ENCODE assay signal across 10 cellular contexts in genomic region chr2:25586726-25587144, GRCh38.
DNase-seq lines count a peak whose midpoint lies in the region; ATAC-seq, FAIRE-seq and TF ChIP-seq lines count a peak whose summit lies in the region.
"Had no signal": no experiment of that assay in that cellular context is flagged by ENCODE, and none has a peak within 500 bp of the region (broad histone marks: within the 10 kb centered on the region; RNA-seq: fewer than 3 reads in every experiment).

No MANE protein-coding gene starts in this region.

- DNase-seq in CD4-positive, CD25-positive, alpha-beta regulatory T cell = peak in 1 of 3 donors; percentile 63
- no peak for DNase-seq in GM19239 (ENCODE audit: insufficient read length, low spot score)
- DNase-seq in astrocyte of the spinal cord (ENCODE audit: low read depth, low spot score) = peak; percentile 12
- DNase-seq in activated gamma-delta T cell (lab: John Stamatoyannopoulos, UW) = no peak
- DNase-seq in NCI-H2029 treated with DMSO at 0.1 percent for 48 hours (lab: John Stamatoyannopoulos, UW) = no peak
- DNase-seq in activated CD8-positive, alpha-beta memory T cell treated with anti-CD3 and anti-CD28 coated beads, Interleukin-2, amount 50 U/mL, for 4 hours = no peak
- no peak for DNase-seq in activated effector memory CD4-positive, alpha-beta T cell treated with anti-CD3 and anti-CD28 coated beads, Interleukin-2, amount 50 U/mL, for 16 hours

- FAIRE-seq in GM19239 (lab: Jason Lieb, UNC) = peak; percentile 80
- FAIRE-seq: colon had no signal

- no peaks in the 10 kb centered on the region for H3K27me3 Mint-ChIP-seq in CD4-positive, CD25-positive, alpha-beta regulatory T cell

- H3K4me1 Mint-ChIP-seq in CD4-positive, CD25-positive, alpha-beta regulatory T cell = peaks cover 8 to 18% (median 12%) of the 10 kb centered on the region in 4 donors

- no peak for TF ChIP-seq CTCF in astrocyte of the spinal cord (IDR thresholded peaks at IDR 0.05; ENCODE audit: low read depth, low read length)

- H3K27ac Mint-ChIP-seq in CD4-positive, CD25-positive, alpha-beta regulatory T cell = peak overlapping the region in 2 of 3 donors; percentile 4 to 70

- H3K4me3 ChIP-seq in CD4-positive, CD25-positive, alpha-beta regulatory T cell (ENCODE audit: low read depth, low read length) = no peak overlapping the region
- no peak overlapping the region for H3K4me3 ChIP-seq in astrocyte of the spinal cord (ENCODE audit: low read depth, low read length)

- H3K36me3 ChIP-seq in CD4-positive, CD25-positive, alpha-beta regulatory T cell (ENCODE audit: control insufficient read depth, insufficient read depth, low read length) = no peaks in the 10 kb centered on the region

- H3K4me1 ChIP-seq in CD4-positive, CD25-positive, alpha-beta regulatory T cell (ENCODE audit: control insufficient read depth, insufficient read depth, low read length, poor library complexity, severe bottlenecking) = no peaks in the 10 kb centered on the region

- H3K27me3 ChIP-seq in CD4-positive, CD25-positive, alpha-beta regulatory T cell (ENCODE audit: control insufficient read depth, insufficient read depth, low read length) = no peaks in the 10 kb centered on the region

- H3K36me3 Mint-ChIP-seq in CD4-positive, CD25-positive, alpha-beta regulatory T cell = peaks cover 4% of the 10 kb centered on the region

- in situ Hi-C loops in astrocyte of the spinal cord (cut with HindIII; ENCODE audit: low sequenced_read_pairs) = no loop called here

- no peak overlapping the region for H3K27ac ChIP-seq in CD4-positive, CD25-positive, alpha-beta regulatory T cell (ENCODE audit: insufficient read depth, low read length, poor library complexity, severe bottlenecking)

- H3K4me3 Mint-ChIP-seq in CD4-positive, CD25-positive, alpha-beta regulatory T cell = peak overlapping the region in 1 of 4 donors; percentile 29

- no peak for ATAC-seq in CD4-positive, CD25-positive, alpha-beta regulatory T cell (ENCODE audit: low read depth in 2 of 2)
- ATAC-seq in HG03097 (IDR thresholded peaks at IDR 0.05; ENCODE audit: low FRiP score, unreplicated experiment) = peak; percentile 55
- ATAC-seq: Panc1 had no signal

- H3K9me3 ChIP-seq in CD4-positive, CD25-positive, alpha-beta regulatory T cell (ENCODE audit: control insufficient read depth in 2 of 2, low read length in 2 of 2) = no peaks in the 10 kb centered on the region

- no peaks in the 10 kb centered on the region for H3K9me3 Mint-ChIP-seq in CD4-positive, CD25-positive, alpha-beta regulatory T cell
